In the genomic region with DNA sequence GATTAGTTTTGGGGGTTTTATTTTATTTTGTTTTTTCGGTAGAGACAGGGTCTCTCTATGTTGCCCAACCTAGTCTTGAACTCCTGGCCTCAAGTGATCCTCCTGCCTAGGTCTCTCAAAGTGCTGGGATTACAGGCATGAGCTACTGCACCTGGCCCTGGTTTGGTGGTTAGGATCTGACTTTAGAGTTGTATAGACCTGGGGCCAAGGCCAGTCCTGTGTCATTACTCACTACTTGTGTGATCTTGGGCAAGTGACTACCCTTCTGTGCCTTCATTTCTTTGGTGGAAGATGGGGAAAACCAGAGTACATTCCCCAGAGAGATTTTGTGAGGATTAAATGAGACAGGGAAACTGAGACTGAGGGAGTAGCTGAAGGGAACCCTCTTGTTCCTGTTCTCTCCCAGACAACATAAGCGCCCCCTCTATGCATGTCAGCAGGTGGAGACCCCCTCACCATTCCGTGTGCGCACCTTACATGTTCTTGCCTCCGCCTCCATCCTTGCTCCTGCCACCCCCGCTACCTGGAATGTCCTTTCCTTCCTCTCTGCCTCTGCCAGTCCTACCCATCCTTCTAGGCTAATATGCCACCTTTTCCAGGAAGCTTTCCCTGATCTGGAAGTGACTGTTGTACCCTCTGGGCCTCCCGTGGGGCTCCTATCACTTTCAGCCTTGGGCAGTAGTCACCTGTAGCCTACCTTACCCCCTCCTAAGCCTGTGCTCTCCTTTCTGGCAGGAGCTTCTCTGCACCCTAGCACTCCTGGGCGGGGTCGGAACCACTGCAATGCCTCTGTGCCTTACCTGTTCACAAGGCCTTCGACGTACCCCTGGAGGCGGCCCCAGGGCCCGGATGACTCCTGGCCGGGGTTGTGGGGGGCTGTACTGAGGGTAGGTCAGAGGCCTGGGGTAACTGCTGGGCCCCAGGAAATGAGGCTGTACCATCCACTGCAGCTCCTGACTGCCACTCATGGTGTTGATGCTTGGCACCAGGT, we compare ENCODE assay signal across 1 cellular context.
TF ChIP-seq lines count a peak whose summit lies in the region.

No MANE protein-coding gene starts in this region.

TF ChIP-seq in HCT116, 20 proteins besides CTCF, POLR2A, EP300 and RAD21:
- no peak for TF ChIP-seq POLR2AphosphoS5 (IDR thresholded peaks at IDR 0.05; ENCODE audit: low read depth, low read length)
- no peak for TF ChIP-seq CEBPB (IDR thresholded peaks at IDR 0.05; ENCODE audit: low read depth)
- no peak for TF ChIP-seq CBX3 (IDR thresholded peaks at IDR 0.05; ENCODE audit: low read depth)
- TF ChIP-seq FOSL1 (IDR thresholded peaks at IDR 0.05; ENCODE audit: low read depth) = no peak
- TF ChIP-seq, protein P1, sequence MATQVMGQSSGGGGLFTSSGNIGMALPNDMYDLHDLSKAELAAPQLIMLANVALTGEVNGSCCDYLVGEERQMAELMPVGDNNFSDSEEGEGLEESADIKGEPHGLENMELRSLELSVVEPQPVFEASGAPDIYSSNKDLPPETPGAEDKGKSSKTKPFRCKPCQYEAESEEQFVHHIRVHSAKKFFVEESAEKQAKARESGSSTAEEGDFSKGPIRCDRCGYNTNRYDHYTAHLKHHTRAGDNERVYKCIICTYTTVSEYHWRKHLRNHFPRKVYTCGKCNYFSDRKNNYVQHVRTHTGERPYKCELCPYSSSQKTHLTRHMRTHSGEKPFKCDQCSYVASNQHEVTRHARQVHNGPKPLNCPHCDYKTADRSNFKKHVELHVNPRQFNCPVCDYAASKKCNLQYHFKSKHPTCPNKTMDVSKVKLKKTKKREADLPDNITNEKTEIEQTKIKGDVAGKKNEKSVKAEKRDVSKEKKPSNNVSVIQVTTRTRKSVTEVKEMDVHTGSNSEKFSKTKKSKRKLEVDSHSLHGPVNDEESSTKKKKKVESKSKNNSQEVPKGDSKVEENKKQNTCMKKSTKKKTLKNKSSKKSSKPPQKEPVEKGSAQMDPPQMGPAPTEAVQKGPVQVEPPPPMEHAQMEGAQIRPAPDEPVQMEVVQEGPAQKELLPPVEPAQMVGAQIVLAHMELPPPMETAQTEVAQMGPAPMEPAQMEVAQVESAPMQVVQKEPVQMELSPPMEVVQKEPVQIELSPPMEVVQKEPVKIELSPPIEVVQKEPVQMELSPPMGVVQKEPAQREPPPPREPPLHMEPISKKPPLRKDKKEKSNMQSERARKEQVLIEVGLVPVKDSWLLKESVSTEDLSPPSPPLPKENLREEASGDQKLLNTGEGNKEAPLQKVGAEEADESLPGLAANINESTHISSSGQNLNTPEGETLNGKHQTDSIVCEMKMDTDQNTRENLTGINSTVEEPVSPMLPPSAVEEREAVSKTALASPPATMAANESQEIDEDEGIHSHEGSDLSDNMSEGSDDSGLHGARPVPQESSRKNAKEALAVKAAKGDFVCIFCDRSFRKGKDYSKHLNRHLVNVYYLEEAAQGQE (IDR thresholded peaks at IDR 0.05; ENCODE audit: low read depth) = no peak
- no peak for TF ChIP-seq ZNF274 (IDR thresholded peaks at IDR 0.05; ENCODE audit: low read depth, low read length)
- TF ChIP-seq, protein P2, sequence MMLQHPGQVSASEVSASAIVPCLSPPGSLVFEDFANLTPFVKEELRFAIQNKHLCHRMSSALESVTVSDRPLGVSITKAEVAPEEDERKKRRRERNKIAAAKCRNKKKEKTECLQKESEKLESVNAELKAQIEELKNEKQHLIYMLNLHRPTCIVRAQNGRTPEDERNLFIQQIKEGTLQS (IDR thresholded peaks at IDR 0.05) = no peak
- no peak for TF ChIP-seq SP1 (IDR thresholded peaks at IDR 0.05; ENCODE audit: low read depth)
- no peak for TF ChIP-seq EGR1 (IDR thresholded peaks at IDR 0.05; ENCODE audit: low read depth)
- no peak for TF ChIP-seq SIN3A (IDR thresholded peaks at IDR 0.05; ENCODE audit: low read depth)
- no peak for TF ChIP-seq TCF7L2 (IDR thresholded peaks at IDR 0.05; ENCODE audit: borderline replicate concordance, extremely low read depth, insufficient read depth, insufficient read length)
